Comparison of ENCODE assay signal across 8 cellular contexts in genomic region chr6:30769088-30769852, GRCh38. TPM values are rescaled to one million over a fixed set of nuclear protein-coding genes. Genes with fewer than 3 reads are reported as not detected.
DNase-seq lines count a peak whose midpoint lies in the region; ATAC-seq, FAIRE-seq and TF ChIP-seq lines count a peak whose summit lies in the region.

No MANE protein-coding gene starts in this region.

- H3K27ac Mint-ChIP-seq in CD14-positive monocyte, result peak overlapping the region; percentile 77 to 93 (median 84)
- peak overlapping the region; percentile 89 for H3K27ac Mint-ChIP-seq in activated CD8-positive, alpha-beta memory T cell treated with anti-CD3 and anti-CD28 coated beads, Interleukin-2, amount 10 ng/mL, durations not matched to agents 7 days and 5 days
- peak overlapping the region; percentile 80 to 85 for H3K27ac Mint-ChIP-seq in natural killer cell treated with Interleukin-12 subunit alpha and Interleukin-12 subunit beta and Interleukin-15 and Interleukin-18, amount 100 ng/mL, for 72 hours
- peak overlapping the region; percentile 38 for H3K27ac Mint-ChIP-seq in stimulated activated memory B cell treated with anti-CD40 and anti-IgM and Interleukin-4, amounts not matched to agents 10 μg/mL and 1 μg/mL and 100 μg/mL, for 72 hours

- peak overlapping the region; percentile 96 for H3K27ac ChIP-seq in endothelial cell of umbilical vein (ENCODE audit: insufficient read depth, low read depth, low read length)

- H4K20me1 ChIP-seq in endothelial cell of umbilical vein (replicated peaks; ENCODE audit: control insufficient read depth, extremely low read depth, insufficient read depth, low read length), result no peaks in the 10 kb centered on the region

- BruUV-seq in endothelial cell of umbilical vein (replicated peaks; lab: Mats Ljungman, UMichigan), result TSS peak; percentile 89

- H3K9me1 ChIP-seq in endothelial cell of umbilical vein (replicated peaks; ENCODE audit: control insufficient read depth, extremely low read depth, insufficient read depth, low read length), result no peaks in the 10 kb centered on the region

- H3K4me2 ChIP-seq in endothelial cell of umbilical vein (ENCODE audit: insufficient read depth, low read length), result peak overlapping the region; percentile 70

- FAIRE-seq in endothelial cell of umbilical vein (lab: Jason Lieb, UNC), result peak; percentile 97

- TF ChIP-seq POLR2A in NB4 (IDR thresholded peaks at IDR 0.05; ENCODE audit: extremely low read depth, insufficient read length), result no peak
- peak; percentile 63 for TF ChIP-seq POLR2A in endothelial cell of umbilical vein (IDR thresholded peaks at IDR 0.05; ENCODE audit: low read depth, low read length)

- intact Hi-C loops in CD14-positive monocyte (cut with micrococcal nuclease) (loop anchor here in 1 of 2 donors (10.0 kb wide), 1 partner anchor 106 kb away; no protein-coding TSS in a partner anchor), endothelial cell of umbilical vein (cut with micrococcal nuclease) (loop anchor here (1.0 kb wide), 5 partner anchors 10 to 45 kb away; no protein-coding TSS in a partner anchor)

- CTCF ChIA-PET in activated CD8-positive, alpha-beta memory T cell treated with anti-CD3 and anti-CD28 coated beads, Interleukin-2, amount 10 ng/mL, durations not matched to agents 7 days and 5 days (lab: Charles Lee), result interaction anchor here (0.7 to 5.3 kb wide), 16 partner anchors 10 to 318 kb away, joined by 3 to 30 read pairs (median 3); partner anchors contain the start of genes DHX16, FLOT1 and IER3
- CTCF ChIA-PET in endothelial cell of umbilical vein (lab: Charles Lee), result interaction anchor here (0.8 to 2.5 kb wide), 18 partner anchors 10 to 318 kb away, joined by 3 to 14 read pairs (median 4); partner anchors contain the start of genes GTF2H4 and IER3

- peak overlapping the region; percentile 74 to 86 for H3K4me3 Mint-ChIP-seq in CD14-positive monocyte
- peak overlapping the region; percentile 18 for H3K4me3 Mint-ChIP-seq in activated CD8-positive, alpha-beta memory T cell treated with anti-CD3 and anti-CD28 coated beads, Interleukin-2, amount 10 ng/mL, durations not matched to agents 7 days and 5 days
- peak overlapping the region; percentile 83 for H3K4me3 Mint-ChIP-seq in natural killer cell treated with Interleukin-12 subunit alpha and Interleukin-12 subunit beta and Interleukin-15 and Interleukin-18, amount 100 ng/mL, for 72 hours
- no peak overlapping the region for H3K4me3 Mint-ChIP-seq in stimulated activated memory B cell treated with anti-CD40 and anti-IgM and Interleukin-4, amounts not matched to agents 10 μg/mL and 1 μg/mL and 100 μg/mL, for 72 hours

- no peaks in the 10 kb centered on the region for H3K27me3 ChIP-seq in endothelial cell of umbilical vein (ENCODE audit: control insufficient read depth in 2 of 2, insufficient read depth in 2 of 2, low read length in 2 of 2)

- dilution Hi-C loops in endothelial cell of umbilical vein (cut with MboI; ENCODE audit: extremely low pct_ligation_motif_present, low sequenced_read_pairs), result no loop called here

- H3K79me2 ChIP-seq in endothelial cell of umbilical vein (ENCODE audit: control insufficient read depth, insufficient read depth, low read length), result no peaks in the 10 kb centered on the region

- H3K36me3 ChIP-seq in endothelial cell of umbilical vein (ENCODE audit: control insufficient read depth in 2 of 2, extremely low read depth in 1 of 2, insufficient read depth in 2 of 2, low read length in 2 of 2), result no peaks in the 10 kb centered on the region

- DNase-seq in CD14-positive monocyte (ENCODE audit: low spot score) (peak; percentile 91), NB4 (ENCODE audit: low read depth) (peak; percentile 89), endothelial cell of umbilical vein (ENCODE audit: low read depth, low spot score) (peak; percentile 94), DMS153 treated with DMSO at 0.1 percent for 48 hours (lab: John Stamatoyannopoulos, UW; ENCODE audit: unreplicated experiment) (no peak)
- peak; percentile 85 for DNase-seq in activated CD8-positive, alpha-beta memory T cell treated with anti-CD3 and anti-CD28 coated beads, Interleukin-2, amount 10 ng/mL, durations not matched to agents 7 days and 5 days
- peak; percentile 68 for DNase-seq in natural killer cell treated with Interleukin-12 subunit alpha and Interleukin-12 subunit beta and Interleukin-15 and Interleukin-18, amount 100 ng/mL, for 72 hours (ENCODE audit: low spot score)

- H2AFZ ChIP-seq in endothelial cell of umbilical vein (ENCODE audit: low read depth, low read length), result no peak overlapping the region

- H3K9me3 Mint-ChIP-seq in CD14-positive monocyte, result peaks cover 0 to 3% (median 0%) of the 10 kb centered on the region in 7 donors
- no peaks in the 10 kb centered on the region for H3K9me3 Mint-ChIP-seq in activated CD8-positive, alpha-beta memory T cell treated with anti-CD3 and anti-CD28 coated beads, Interleukin-2, amount 10 ng/mL, durations not matched to agents 7 days and 5 days (ENCODE audit: low read depth)
- H3K9me3 Mint-ChIP-seq in natural killer cell treated with Interleukin-12 subunit alpha and Interleukin-12 subunit beta and Interleukin-15 and Interleukin-18, amount 100 ng/mL, for 72 hours, result no peaks in the 10 kb centered on the region
- H3K9me3 Mint-ChIP-seq in stimulated activated memory B cell treated with anti-CD40 and anti-IgM and Interleukin-4, amounts not matched to agents 10 μg/mL and 1 μg/mL and 100 μg/mL, for 72 hours, result no peaks in the 10 kb centered on the region

- peak overlapping the region; percentile 88 for H3K9ac ChIP-seq in endothelial cell of umbilical vein (replicated peaks; ENCODE audit: extremely low read depth, insufficient read depth, low read length)

- ATAC-seq in activated CD8-positive, alpha-beta memory T cell treated with anti-CD3 and anti-CD28 coated beads, Interleukin-2, amount 10 ng/mL, durations not matched to agents 7 days and 5 days, result peak; percentile 70
- peak; percentile 72 to 78 for ATAC-seq in natural killer cell treated with Interleukin-12 subunit alpha and Interleukin-12 subunit beta and Interleukin-15 and Interleukin-18, amount 100 ng/mL, for 72 hours
- ATAC-seq in stimulated activated memory B cell treated with anti-CD40 and anti-IgM and Interleukin-4, amounts not matched to agents 10 μg/mL and 1 μg/mL and 100 μg/mL, for 72 hours, result peak; percentile 67
- no peak for ATAC-seq in HG03025 (IDR thresholded peaks at IDR 0.05; ENCODE audit: low FRiP score, unreplicated experiment)

- TF ChIP-seq CTCF in CD14-positive monocyte (IDR thresholded peaks at IDR 0.05) (no peak), NB4 (IDR thresholded peaks at IDR 0.05; ENCODE audit: low read depth, low read length) (no peak), endothelial cell of umbilical vein (IDR thresholded peaks at IDR 0.05; ENCODE audit: extremely low read depth in 1 of 2, insufficient read depth in 1 of 2, low read depth in 1 of 2, low read length in 2 of 2) (no peak)

- no peaks in the 10 kb centered on the region for H3K9me3 ChIP-seq in endothelial cell of umbilical vein (replicated peaks; ENCODE audit: control insufficient read depth, insufficient read depth, low read length)

- peaks cover 56% of the 10 kb centered on the region for H3K4me1 Mint-ChIP-seq in CD14-positive monocyte
- H3K4me1 Mint-ChIP-seq in activated CD8-positive, alpha-beta memory T cell treated with anti-CD3 and anti-CD28 coated beads, Interleukin-2, amount 10 ng/mL, durations not matched to agents 7 days and 5 days, result peaks cover 70% of the 10 kb centered on the region
- H3K4me1 Mint-ChIP-seq in natural killer cell treated with Interleukin-12 subunit alpha and Interleukin-12 subunit beta and Interleukin-15 and Interleukin-18, amount 100 ng/mL, for 72 hours (ENCODE audit: low read depth in 2 of 2), result peaks cover 52 to 62% of the 10 kb centered on the region in 2 donors
- H3K4me1 Mint-ChIP-seq in stimulated activated memory B cell treated with anti-CD40 and anti-IgM and Interleukin-4, amounts not matched to agents 10 μg/mL and 1 μg/mL and 100 μg/mL, for 72 hours, result peaks cover 43% of the 10 kb centered on the region

- H3K4me3 ChIP-seq in NB4 (ENCODE audit: low read depth, low read length) (peak overlapping the region; percentile 32), endothelial cell of umbilical vein (replicated peaks in 1 of 3; ENCODE audit: insufficient read depth in 1 of 3, low read depth in 1 of 3, low read length in 3 of 3) (peak overlapping the region in 1 of 3 experiments; percentile 35)

- H3K4me1 ChIP-seq in endothelial cell of umbilical vein (ENCODE audit: control insufficient read depth, extremely low read depth, insufficient read depth, low read length), result peaks cover 29% of the 10 kb centered on the region

- POLR2A ChIA-PET in endothelial cell of umbilical vein (lab: Charles Lee), result interaction anchor here (0.6 to 2.1 kb wide), 5 partner anchors 10 to 55 kb away, joined by 3 to 11 read pairs (median 5); partner anchors contain the start of gene IER3

- H3K36me3 Mint-ChIP-seq in CD14-positive monocyte, result peaks cover 4 to 5% of the 10 kb centered on the region in 2 donors
- H3K36me3 Mint-ChIP-seq in activated CD8-positive, alpha-beta memory T cell treated with anti-CD3 and anti-CD28 coated beads, Interleukin-2, amount 10 ng/mL, durations not matched to agents 7 days and 5 days, result peaks cover 3% of the 10 kb centered on the region
- no peaks in the 10 kb centered on the region for H3K36me3 Mint-ChIP-seq in natural killer cell treated with Interleukin-12 subunit alpha and Interleukin-12 subunit beta and Interleukin-15 and Interleukin-18, amount 100 ng/mL, for 72 hours
- no peaks in the 10 kb centered on the region for H3K36me3 Mint-ChIP-seq in stimulated activated memory B cell treated with anti-CD40 and anti-IgM and Interleukin-4, amounts not matched to agents 10 μg/mL and 1 μg/mL and 100 μg/mL, for 72 hours

- H3K27me3 Mint-ChIP-seq in CD14-positive monocyte (ENCODE audit: low read depth in 3 of 3), result peaks cover 2 to 14% (median 8%) of the 10 kb centered on the region in 3 donors
- H3K27me3 Mint-ChIP-seq in activated CD8-positive, alpha-beta memory T cell treated with anti-CD3 and anti-CD28 coated beads, Interleukin-2, amount 10 ng/mL, durations not matched to agents 7 days and 5 days, result no peaks in the 10 kb centered on the region
- H3K27me3 Mint-ChIP-seq in natural killer cell treated with Interleukin-12 subunit alpha and Interleukin-12 subunit beta and Interleukin-15 and Interleukin-18, amount 100 ng/mL, for 72 hours, result peaks cover 3 to 4% of the 10 kb centered on the region in 2 donors
- H3K27me3 Mint-ChIP-seq in stimulated activated memory B cell treated with anti-CD40 and anti-IgM and Interleukin-4, amounts not matched to agents 10 μg/mL and 1 μg/mL and 100 μg/mL, for 72 hours, result peaks cover 13% of the 10 kb centered on the region

RNA-seq across cellular contexts. Expression of gene IER3, which starts 24.9 kb away (rescaled TPM):
- polyA plus RNA-seq in CD14-positive monocyte (10 to 100 TPM; 30.6 to 53.2 TPM), endothelial cell of umbilical vein (344 and 468 TPM in 2 replicates)
- 10 to 100 TPM in 1 of 2 experiments, 1 to 10 TPM in 1; 10.0 to 62.7 TPM for total RNA-seq in activated CD8-positive, alpha-beta memory T cell treated with anti-CD3 and anti-CD28 coated beads, Interleukin-2, amount 10 ng/mL, durations not matched to agents 7 days and 5 days
- 163 and 170 TPM in 2 replicates for total RNA-seq in endothelial cell of umbilical vein
- 344 and 363 TPM in 2 replicates for polyA plus RNA-seq in endothelial cell of umbilical vein (2011; cell fraction: cytosol; rRNA removed)
- polyA plus RNA-seq in endothelial cell of umbilical vein (2011; cell fraction: nucleus; rRNA removed), result 547 and 658 TPM in 2 replicates
- polyA plus RNA-seq in endothelial cell of umbilical vein (2012), result 266 and 464 TPM in 2 replicates
- 77.6 and 100 TPM in 2 replicates for polyA minus RNA-seq in endothelial cell of umbilical vein
- polyA minus RNA-seq in endothelial cell of umbilical vein (2011; cell fraction: cytosol; rRNA and poly(A)+ RNA removed), result 38.7 TPM
- polyA minus RNA-seq in endothelial cell of umbilical vein (2011; cell fraction: nucleus; rRNA and poly(A)+ RNA removed), result 87.7 and 161 TPM in 2 replicates
- total RNA-seq in natural killer cell treated with Interleukin-12 subunit alpha and Interleukin-12 subunit beta and Interleukin-15 and Interleukin-18, amount 100 ng/mL, for 72 hours, result 100 to 1,000 TPM; 128 to 346 TPM

RNA-seq across cellular contexts. Expression of gene FLOT1, which starts 26.8 kb away (rescaled TPM):
- 100 to 1,000 TPM; 124 to 153 TPM for polyA plus RNA-seq in CD14-positive monocyte
- 100 to 1,000 TPM; 165 to 184 TPM for total RNA-seq in activated CD8-positive, alpha-beta memory T cell treated with anti-CD3 and anti-CD28 coated beads, Interleukin-2, amount 10 ng/mL, durations not matched to agents 7 days and 5 days
- total RNA-seq in endothelial cell of umbilical vein, result 141 and 145 TPM in 2 replicates
- 146 and 154 TPM in 2 replicates for polyA plus RNA-seq in endothelial cell of umbilical vein
- polyA plus RNA-seq in endothelial cell of umbilical vein (2011; cell fraction: cytosol; rRNA removed), result 146 and 167 TPM in 2 replicates
- 258 and 271 TPM in 2 replicates for polyA plus RNA-seq in endothelial cell of umbilical vein (2011; cell fraction: nucleus; rRNA removed)
- polyA plus RNA-seq in endothelial cell of umbilical vein (2012), result 59.6 and 86.3 TPM in 2 replicates
- polyA minus RNA-seq in endothelial cell of umbilical vein, result 122 and 136 TPM in 2 replicates
- polyA minus RNA-seq in endothelial cell of umbilical vein (2011; cell fraction: cytosol; rRNA and poly(A)+ RNA removed), result 62.8 TPM
- 238 and 240 TPM in 2 replicates for polyA minus RNA-seq in endothelial cell of umbilical vein (2011; cell fraction: nucleus; rRNA and poly(A)+ RNA removed)
- total RNA-seq in natural killer cell treated with Interleukin-12 subunit alpha and Interleukin-12 subunit beta and Interleukin-15 and Interleukin-18, amount 100 ng/mL, for 72 hours, result 100 to 1,000 TPM; 219 to 319 TPM

RNA-seq across cellular contexts. Expression of gene TUBB, which starts 49.1 kb away (rescaled TPM):
- polyA plus RNA-seq in CD14-positive monocyte (10 to 100 TPM; 48.4 to 57.0 TPM), endothelial cell of umbilical vein (1,408 and 1,437 TPM in 2 replicates)
- 1,000 to 10,000 TPM; 1,499 to 1,522 TPM for total RNA-seq in activated CD8-positive, alpha-beta memory T cell treated with anti-CD3 and anti-CD28 coated beads, Interleukin-2, amount 10 ng/mL, durations not matched to agents 7 days and 5 days
- 1,243 and 1,276 TPM in 2 replicates for total RNA-seq in endothelial cell of umbilical vein
- polyA plus RNA-seq in endothelial cell of umbilical vein (2011; cell fraction: cytosol; rRNA removed), result 1,278 and 1,444 TPM in 2 replicates
- polyA plus RNA-seq in endothelial cell of umbilical vein (2011; cell fraction: nucleus; rRNA removed), result 567 and 602 TPM in 2 replicates
- 869 and 1,219 TPM in 2 replicates for polyA plus RNA-seq in endothelial cell of umbilical vein (2012)
- 1,727 and 1,760 TPM in 2 replicates for polyA minus RNA-seq in endothelial cell of umbilical vein
- polyA minus RNA-seq in endothelial cell of umbilical vein (2011; cell fraction: cytosol; rRNA and poly(A)+ RNA removed), result 468 TPM
- polyA minus RNA-seq in endothelial cell of umbilical vein (2011; cell fraction: nucleus; rRNA and poly(A)+ RNA removed), result 213 and 284 TPM in 2 replicates
- 1,000 to 10,000 TPM in 1 of 2 donors, 100 to 1,000 TPM in 1; 938 to 1,043 TPM for total RNA-seq in natural killer cell treated with Interleukin-12 subunit alpha and Interleukin-12 subunit beta and Interleukin-15 and Interleukin-18, amount 100 ng/mL, for 72 hours

RNA-seq across cellular contexts. Expression of gene MDC1, which starts 52.2 kb away (rescaled TPM):
- under 1 TPM; 0.27 to 0.34 TPM for polyA plus RNA-seq in CD14-positive monocyte
- total RNA-seq in activated CD8-positive, alpha-beta memory T cell treated with anti-CD3 and anti-CD28 coated beads, Interleukin-2, amount 10 ng/mL, durations not matched to agents 7 days and 5 days, result 10 to 100 TPM; 67.4 to 83.9 TPM
- 42.3 and 43.6 TPM in 2 replicates for total RNA-seq in endothelial cell of umbilical vein
- polyA plus RNA-seq in endothelial cell of umbilical vein, result 15.6 and 16.8 TPM in 2 replicates
- 13.0 and 13.4 TPM in 2 replicates for polyA plus RNA-seq in endothelial cell of umbilical vein (2011; cell fraction: cytosol; rRNA removed)
- polyA plus RNA-seq in endothelial cell of umbilical vein (2011; cell fraction: nucleus; rRNA removed), result 36.2 and 49.0 TPM in 2 replicates
- 16.8 and 20.4 TPM in 2 replicates for polyA plus RNA-seq in endothelial cell of umbilical vein (2012)
- 14.6 and 17.6 TPM in 2 replicates for polyA minus RNA-seq in endothelial cell of umbilical vein
- polyA minus RNA-seq in endothelial cell of umbilical vein (2011; cell fraction: cytosol; rRNA and poly(A)+ RNA removed), result 20.7 TPM
- 11.9 and 14.6 TPM in 2 replicates for polyA minus RNA-seq in endothelial cell of umbilical vein (2011; cell fraction: nucleus; rRNA and poly(A)+ RNA removed)
- total RNA-seq in natural killer cell treated with Interleukin-12 subunit alpha and Interleukin-12 subunit beta and Interleukin-15 and Interleukin-18, amount 100 ng/mL, for 72 hours, result 100 to 1,000 TPM in 1 of 2 donors, 10 to 100 TPM in 1; 64.1 to 118 TPM

Comparison
In these comparisons a context has a peak if more than half of its experiments do, and no peak if none do; other contexts are left out.
1. H3K27ac Mint-ChIP-seq: peak in every context shown above with its lines; median percentile 89 in activated CD8-positive, alpha-beta memory T cell treated with anti-CD3 and anti-CD28 coated beads, Interleukin-2, amount 10 ng/mL, durations not matched to agents 7 days and 5 days; 84 in CD14-positive monocyte; 82 in natural killer cell treated with Interleukin-12 subunit alpha and Interleukin-12 subunit beta and Interleukin-15 and Interleukin-18, amount 100 ng/mL, for 72 hours; 38 in stimulated activated memory B cell treated with anti-CD40 and anti-IgM and Interleukin-4, amounts not matched to agents 10 μg/mL and 1 μg/mL and 100 μg/mL, for 72 hours.